8 cellular contexts compared by ENCODE assay signal in genomic region chr2:45169339-45170190, GRCh38.
DNase-seq lines count a peak whose midpoint lies in the region; ATAC-seq and TF ChIP-seq lines count a peak whose summit lies in the region.

No MANE protein-coding gene starts in this region.

- H3K4me1 Mint-ChIP-seq in memory B cell, result peaks cover 2% of the 10 kb centered on the region

- ATAC-seq in memory B cell (ENCODE audit: low read depth) (no peak), HG02678 (IDR thresholded peaks at IDR 0.05; ENCODE audit: unreplicated experiment) (no peak), GM18870 (IDR thresholded peaks at IDR 0.05; ENCODE audit: unreplicated experiment) (no peak), HG02852 (IDR thresholded peaks at IDR 0.05; ENCODE audit: unreplicated experiment) (no peak), HG02884 (IDR thresholded peaks at IDR 0.05; ENCODE audit: unreplicated experiment) (no peak)

- peak overlapping the region; percentile 29 for H3K4me3 ChIP-seq in GM06990 (replicated peaks; ENCODE audit: low read depth, low read length)
- H3K4me3 ChIP-seq in colonic mucosa, result peak overlapping the region; percentile 23

- peak; percentile 17 for DNase-seq in GM06990 (ENCODE audit: extremely low read depth, insufficient read length)
- DNase-seq in NCI-H1092 treated with DMSO at 0.1 percent for 48 hours (lab: John Stamatoyannopoulos, UW), result peak; percentile 53
- DNase-seq in colonic mucosa, result no peak
- no peak for DNase-seq in memory B cell (ENCODE audit: low spot score in 2 of 2)

- no peaks in the 10 kb centered on the region for H3K36me3 ChIP-seq in GM06990 (ENCODE audit: control insufficient read depth, insufficient read depth, low read length)
- no peaks in the 10 kb centered on the region for H3K36me3 ChIP-seq in colonic mucosa

- peak overlapping the region; percentile 43 for H3K4me3 Mint-ChIP-seq in memory B cell

- H3K9me3 Mint-ChIP-seq in memory B cell, result no peaks in the 10 kb centered on the region

- H3K27me3 ChIP-seq in GM06990 (replicated peaks; ENCODE audit: control insufficient read depth, insufficient read depth, low read length) (no peaks in the 10 kb centered on the region; the same call in none of the 2 replicates), colonic mucosa (peaks cover 50% of the 10 kb centered on the region)

- peaks cover 8% of the 10 kb centered on the region for H3K4me1 ChIP-seq in colonic mucosa

- no peaks in the 10 kb centered on the region for H3K9me3 ChIP-seq in colonic mucosa

- no peak overlapping the region for H3K27ac ChIP-seq in colonic mucosa

- intact Hi-C loops in colonic mucosa (cut with DNase I), result loop anchor here (10.0 kb wide), 1 partner anchor 195 kb away; no protein-coding TSS in a partner anchor

- no peak for TF ChIP-seq CTCF in GM06990 (IDR thresholded peaks at IDR 0.05; ENCODE audit: insufficient read depth, low read length, poor library complexity, severe bottlenecking)
- TF ChIP-seq CTCF in colonic mucosa (IDR thresholded peaks at IDR 0.05), result no peak

- peaks cover 17% of the 10 kb centered on the region for H3K27me3 Mint-ChIP-seq in memory B cell

- H3K27ac Mint-ChIP-seq in memory B cell, result no peak overlapping the region

- no peak overlapping the region for H3K9ac ChIP-seq in colonic mucosa (ENCODE audit: low read depth in 2 of 2, low read length in 2 of 2)

- no peaks in the 10 kb centered on the region for H3K36me3 Mint-ChIP-seq in memory B cell

Comparison
In these comparisons a context has a peak if more than half of its experiments do, and no peak if none do; other contexts are left out.
1. DNase-seq: peak in GM06990 (single experiment) and NCI-H1092 treated with DMSO at 0.1 percent for 48 hours (single experiment); none in colonic mucosa (single experiment) and memory B cell (0 of 2).